Comparison of ENCODE assay signal across 8 cellular contexts in genomic region chr12:104358353-104359003, GRCh38. TPM values are rescaled to one million over a fixed set of nuclear protein-coding genes. Genes with fewer than 3 reads are reported as not detected.
DNase-seq lines count a peak whose midpoint lies in the region; ATAC-seq and TF ChIP-seq lines count a peak whose summit lies in the region.

No MANE protein-coding gene starts in this region.

- intact Hi-C loops in ascending aorta (cut with DNase I), result loop anchor here (2.0 kb wide), 2 partner anchors 144 to 158 kb away; partner anchors contain the start of gene TXNRD1

- TF ChIP-seq CTCF in LNCaP clone FGC (IDR thresholded peaks at IDR 0.05; ENCODE audit: control insufficient read depth, extremely low read depth, insufficient read depth) (peak; percentile 97), ascending aorta (IDR thresholded peaks at IDR 0.05) (peak; percentile 78 to 82 (median 80))

- DNase-seq in DMS53 (lab: John Stamatoyannopoulos, UW) (peak; percentile 78), LNCaP clone FGC (ENCODE audit: low read depth) (peak; percentile 69), T-helper 2 cell (peak in 4 of 5 experiments; percentile 42 to 78 (median 44)), ascending aorta (ENCODE audit: low spot score in 2 of 2) (peak in 1 of 2 donors; percentile 76), iPS-NIHi7 (ENCODE audit: extremely low spot score) (peak; percentile 84)
- peak; percentile 61 for DNase-seq in stimulated activated CD4-positive, alpha-beta T cell treated with anti-CD3 and anti-CD28 coated beads, Interleukin-1b, Interleukin-23, amount 100 ng/mL, for 48 hours

- peaks cover 0 to 19% of the 10 kb centered on the region in 2 donors for H3K4me1 ChIP-seq in ascending aorta

- no peak overlapping the region for H3K27ac ChIP-seq in ascending aorta

- no peaks in the 10 kb centered on the region for H3K27me3 ChIP-seq in ascending aorta

- H3K9me3 ChIP-seq in ascending aorta, result peaks cover 0 to 8% of the 10 kb centered on the region in 2 donors

- H3K36me3 ChIP-seq in ascending aorta, result peaks cover 0 to 10% of the 10 kb centered on the region in 2 donors

- ATAC-seq in GM21390 (IDR thresholded peaks at IDR 0.05; ENCODE audit: unreplicated experiment), result peak; percentile 88
- no peak for ATAC-seq in HG03571 (IDR thresholded peaks at IDR 0.05; ENCODE audit: unreplicated experiment)

- H3K4me3 ChIP-seq in LNCaP clone FGC (ENCODE audit: low read depth, low read length), result no peak overlapping the region
- no peak overlapping the region for H3K4me3 ChIP-seq in ascending aorta

RNA-seq across cellular contexts. Expression of gene EID3, which starts 54.9 kb away (rescaled TPM):
- 1.4 TPM for total RNA-seq in ascending aorta
